Comparison of ENCODE assay signal across 1 cellular context in genomic region chr9:129220771-129221170, GRCh38.
TF ChIP-seq lines count a peak whose summit lies in the region.

No MANE protein-coding gene starts in this region.

TF ChIP-seq in GM23338, 12 proteins besides CTCF, POLR2A, EP300 and RAD21 (continued from another document):
- TF ChIP-seq ZNF462 (CRISPR knock-in tag; IDR thresholded peaks at IDR 0.05), result no peak
- TF ChIP-seq CREB1 (CRISPR knock-in tag; IDR thresholded peaks at IDR 0.05; ENCODE audit: low read depth), result no peak
TF ChIP-seq in GM23338: peak in this region for 0.
